20 cellular contexts compared by ENCODE assay signal in genomic region chr18:36602620-36603019, GRCh38.
"Had no signal": no experiment of that assay in that cellular context is flagged by ENCODE, and none has a peak within 500 bp of the region (broad histone marks: within the 10 kb centered on the region; RNA-seq: fewer than 3 reads in every experiment).

No MANE protein-coding gene starts in this region.

- H3K36me3 ChIP-seq: gastrocnemius medialis, ovary, right atrium auricular region, stomach, thoracic aorta, transverse colon had no signal

- H3K36me3 Mint-ChIP-seq: naive thymus-derived CD8-positive, alpha-beta T cell had no signal

- FAIRE-seq: small intestine had no signal

- DNase-seq: effector CD4-positive, alpha-beta T cell; gastrocnemius medialis; heart right ventricle; hypothalamus; islet precursor cell; mammary epithelial cell; naive thymus-derived CD8-positive, alpha-beta T cell; nucleus accumbens; ovary; small intestine; stimulated activated CD4-positive, alpha-beta T cell treated with anti-CD3 and anti-CD28 coated beads, Interleukin-12 subunit alpha, Interleukin-12 subunit beta, amount 100 ng/mL, for 4 hours; stimulated activated naive CD4-positive, alpha-beta T cell; stomach; substantia nigra; transverse colon had no signal

- ATAC-seq: gastrocnemius medialis; left lobe of liver; naive thymus-derived CD8-positive, alpha-beta T cell had no signal

- H3K4me3 ChIP-seq: coronary artery, gastrocnemius medialis, heart right ventricle, ovary, right atrium auricular region, stomach, thoracic aorta, transverse colon had no signal

- H3K9me3 ChIP-seq: gastrocnemius medialis, heart right ventricle, ovary, right atrium auricular region, stomach, thoracic aorta, transverse colon had no signal

- H3K9me3 Mint-ChIP-seq: naive thymus-derived CD8-positive, alpha-beta T cell; neural crest cell had no signal

- H3K4me1 Mint-ChIP-seq: neural crest cell had no signal

- H3K27ac ChIP-seq: coronary artery, gastrocnemius medialis, heart right ventricle, ovary, right atrium auricular region, stomach, thoracic aorta, transverse colon had no signal

- H3K4me1 ChIP-seq: gastrocnemius medialis, right atrium auricular region, stomach had no signal

- H3K27me3 ChIP-seq: gastrocnemius medialis, heart right ventricle, ovary, right atrium auricular region, stomach, transverse colon had no signal

- H3K27ac Mint-ChIP-seq: naive thymus-derived CD8-positive, alpha-beta T cell had no signal

- H3K4me3 Mint-ChIP-seq: naive thymus-derived CD8-positive, alpha-beta T cell; neural crest cell had no signal
